Comparison of ENCODE assay signal across 8 cellular contexts in genomic region chr3:49903451-49904424, GRCh38. TPM values are rescaled to one million over a fixed set of nuclear protein-coding genes. Genes with fewer than 3 reads are reported as not detected.
A peak's percentile ranks its signal among the peaks of the same experiment; 100 is the strongest.
DNase-seq lines count a peak whose midpoint lies in the region; TF ChIP-seq lines count a peak whose summit lies in the region.

MST1R (minus strand) TSS chr3:49903873; CDS start chr3:49903609, 264 bp downstream.

- intact Hi-C loops in dorsolateral prefrontal cortex (cut with DNase I), result no loop called here

- TF ChIP-seq CTCF in dorsolateral prefrontal cortex (IDR thresholded peaks at IDR 0.05 in 54 of 56, conservative IDR thresholded peaks at IDR 0.05 in 2 of 56; ENCODE audit: low read depth in 1 of 56, partially characterized antibody in 56 of 56), result no peak

- H3K4me3 ChIP-seq in dorsolateral prefrontal cortex, result peak within 1 kb of the TSS in 37 of 59 donors; percentile 3 to 50 (median 27)

- H3K27me3 ChIP-seq in dorsolateral prefrontal cortex, result no peaks in the 10 kb centered on the region

- H3K27ac ChIP-seq in dorsolateral prefrontal cortex, result peak within 1 kb of the TSS in 5 of 59 donors; percentile 14 to 65 (median 28)

- DNase-seq in NCI-H82 (lab: John Stamatoyannopoulos, UW) (peak; percentile 49), NCI-H82 treated with DMSO at 0.1 percent for 48 hours (lab: John Stamatoyannopoulos, UW; ENCODE audit: unreplicated experiment) (no peak), HuH-7.5 (ENCODE audit: low spot score) (peak; percentile 85), dorsolateral prefrontal cortex (no peak), mesenteric fat pad (ENCODE audit: low spot score) (peak; percentile 94), UCSD-AML1 (lab: John Stamatoyannopoulos, UW; ENCODE audit: unreplicated experiment) (no peak)
- peak; percentile 74 to 77 for DNase-seq in activated CD4-positive, alpha-beta T cell treated with anti-CD3 and anti-CD28 coated beads for 4 hours
- DNase-seq in stimulated activated CD8-positive, alpha-beta memory T cell treated with anti-CD3 and anti-CD28 coated beads, Interleukin-4, amount 100 ng/mL, for 48 hours, result peak; percentile 90

RNA-seq across cellular contexts. Expression of gene MST1R, which starts in this region (rescaled TPM):
- total RNA-seq in dorsolateral prefrontal cortex, result 1 to 10 TPM in 114 of 120 experiments, under 1 TPM in 6; 0.24 to 8.4 (median 3.0) TPM
- total RNA-seq in mesenteric fat pad, result 1.8 TPM

Comparison
In these comparisons a context has a peak if more than half of its experiments do, and no peak if none do; other contexts are left out.
1. DNase-seq: peak in NCI-H82 (single experiment), HuH-7.5 (single experiment), activated CD4-positive, alpha-beta T cell treated with anti-CD3 and anti-CD28 coated beads for 4 hours (2 of 2), mesenteric fat pad (single experiment) and stimulated activated CD8-positive, alpha-beta memory T cell treated with anti-CD3 and anti-CD28 coated beads, Interleukin-4, amount 100 ng/mL, for 48 hours (single experiment); none in NCI-H82 treated with DMSO at 0.1 percent for 48 hours (single experiment), dorsolateral prefrontal cortex (0 of 10) and UCSD-AML1 (single experiment).